24 cellular contexts compared by ENCODE assay signal in genomic region chr18:56258178-56258577, GRCh38.
DNase-seq lines count a peak whose midpoint lies in the region; ATAC-seq and TF ChIP-seq lines count a peak whose summit lies in the region.
"Had no signal": no experiment of that assay in that cellular context is flagged by ENCODE, and none has a peak within 500 bp of the region (broad histone marks: within the 10 kb centered on the region; RNA-seq: fewer than 3 reads in every experiment).

No MANE protein-coding gene starts in this region.

- TF ChIP-seq CTCF in fibroblast of mammary gland (conservative IDR thresholded peaks at IDR 0.05; ENCODE audit: control insufficient read depth, insufficient read depth, low read depth, low read length): no peak

- H3K4me3 ChIP-seq in fibroblast of mammary gland (ENCODE audit: control insufficient read depth, low read depth, low read length): no peak overlapping the region
- H3K4me3 ChIP-seq: adrenal gland; BLaER1 treated with 17β-estradiol and CSF1 and Interleukin-3, amounts not matched to agents 10 nM and 100 nM; HAP-1; hepatocyte; smooth muscle cell; testis had no signal

- DNase-seq in SIG-M5 treated with dmso at 0.1 percent for 504 hours (lab: John Stamatoyannopoulos, UW; ENCODE audit: unreplicated experiment): peak; percentile 36
- no peak for DNase-seq in SIG-M5 (lab: John Stamatoyannopoulos, UW)
- DNase-seq in MV-4-11 (lab: John Stamatoyannopoulos, UW): peak; percentile 79
- peak; percentile 10 for DNase-seq in fibroblast of mammary gland (ENCODE audit: low read depth)
- DNase-seq in NCI-H748 treated with DMSO at 0.1 percent for 48 hours (lab: John Stamatoyannopoulos, UW): no peak
- DNase-seq in cerebellar cortex (ENCODE audit: low spot score): no peak
- DNase-seq in hypothalamus (lab: John Stamatoyannopoulos, UW): no peak
- DNase-seq: activated CD4-positive, alpha-beta T cell treated with anti-CD3 and anti-CD28 coated beads, Interleukin-2, amount 10 ng/mL, durations not matched to agents 24 days and 14 days; activated CD8-positive, alpha-beta memory T cell treated with anti-CD3 and anti-CD28 coated beads, Interleukin-2, amount 50 U/mL, for 4 hours; activated effector memory CD4-positive, alpha-beta T cell treated with anti-CD3 and anti-CD28 coated beads, Interleukin-2, amount 50 U/mL, for 16 hours; adrenal gland; caudate nucleus; effector CD8-positive, alpha-beta T cell; GF-D8; kidney; mesendoderm; NCI-H1694 treated with DMSO at 0.1 percent for 48 hours; RPMI8226; testis had no signal

- ATAC-seq in HG03280 (IDR thresholded peaks at IDR 0.05; ENCODE audit: unreplicated experiment): no peak

Comparison
In these comparisons a context has a peak if more than half of its experiments do, and no peak if none do; other contexts are left out.
1. DNase-seq: peak in SIG-M5 treated with dmso at 0.1 percent for 504 hours (single experiment), MV-4-11 (single experiment) and fibroblast of mammary gland (single experiment); none in SIG-M5 (single experiment), NCI-H748 treated with DMSO at 0.1 percent for 48 hours (single experiment), cerebellar cortex (single experiment) and hypothalamus (0 of 51).